ENCODE assay signal across 2 cellular contexts in the genomic region with DNA sequence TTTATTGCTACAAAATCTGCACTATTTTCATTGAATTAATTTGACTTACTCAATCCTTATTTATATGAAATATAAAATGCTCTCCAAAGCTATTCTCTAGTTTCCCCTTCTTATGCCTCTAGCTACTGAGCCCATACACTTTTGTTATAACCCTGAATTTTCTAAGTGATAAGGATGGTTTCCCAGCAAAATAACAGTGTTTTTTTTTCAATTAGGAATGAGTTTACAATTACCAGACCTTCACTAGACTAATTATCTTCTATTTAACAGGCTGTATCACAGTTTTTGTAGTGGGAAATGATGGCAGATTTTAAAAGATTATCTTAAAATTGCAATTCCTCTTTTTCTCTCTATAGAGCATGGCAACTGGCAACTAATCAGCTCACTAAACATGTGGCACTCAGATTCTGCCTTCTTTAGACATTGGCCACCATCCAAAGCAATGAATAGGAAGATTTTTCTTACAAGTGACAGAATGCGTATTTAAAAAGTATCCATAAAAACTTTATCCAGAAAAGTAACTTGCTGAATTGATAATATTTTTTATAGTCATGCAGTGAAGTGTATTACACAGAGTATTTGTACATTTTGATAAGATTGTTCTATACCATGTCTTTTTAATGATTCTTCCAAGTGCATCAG.
TF ChIP-seq lines count a peak whose summit lies in the region.

No MANE protein-coding gene starts in this region.

TF ChIP-seq in HEK293, 187 proteins besides CTCF, POLR2A, EP300 and RAD21 (continued from another document):
- TF ChIP-seq, protein P1, sequence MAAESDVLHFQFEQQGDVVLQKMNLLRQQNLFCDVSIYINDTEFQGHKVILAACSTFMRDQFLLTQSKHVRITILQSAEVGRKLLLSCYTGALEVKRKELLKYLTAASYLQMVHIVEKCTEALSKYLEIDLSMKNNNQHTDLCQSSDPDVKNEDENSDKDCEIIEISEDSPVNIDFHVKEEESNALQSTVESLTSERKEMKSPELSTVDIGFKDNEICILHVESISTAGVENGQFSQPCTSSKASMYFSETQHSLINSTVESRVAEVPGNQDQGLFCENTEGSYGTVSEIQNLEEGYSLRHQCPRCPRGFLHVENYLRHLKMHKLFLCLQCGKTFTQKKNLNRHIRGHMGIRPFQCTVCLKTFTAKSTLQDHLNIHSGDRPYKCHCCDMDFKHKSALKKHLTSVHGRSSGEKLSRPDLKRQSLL (tag by site-specific recombination; IDR thresholded peaks at IDR 0.05): no peak
TF ChIP-seq in HEK293: peak in this region for 1.

TF ChIP-seq in SK-N-SH, 30 proteins besides CTCF, POLR2A, EP300 and RAD21 (continued from another document):
- TF ChIP-seq POLR2AphosphoS5 (IDR thresholded peaks at IDR 0.05; ENCODE audit: low read depth, low read length): no peak
- TF ChIP-seq RXRA (IDR thresholded peaks at IDR 0.05; ENCODE audit: borderline replicate concordance, low read depth): no peak
- TF ChIP-seq, protein P2, sequence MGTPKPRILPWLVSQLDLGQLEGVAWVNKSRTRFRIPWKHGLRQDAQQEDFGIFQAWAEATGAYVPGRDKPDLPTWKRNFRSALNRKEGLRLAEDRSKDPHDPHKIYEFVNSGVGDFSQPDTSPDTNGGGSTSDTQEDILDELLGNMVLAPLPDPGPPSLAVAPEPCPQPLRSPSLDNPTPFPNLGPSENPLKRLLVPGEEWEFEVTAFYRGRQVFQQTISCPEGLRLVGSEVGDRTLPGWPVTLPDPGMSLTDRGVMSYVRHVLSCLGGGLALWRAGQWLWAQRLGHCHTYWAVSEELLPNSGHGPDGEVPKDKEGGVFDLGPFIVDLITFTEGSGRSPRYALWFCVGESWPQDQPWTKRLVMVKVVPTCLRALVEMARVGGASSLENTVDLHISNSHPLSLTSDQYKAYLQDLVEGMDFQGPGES (IDR thresholded peaks at IDR 0.05; ENCODE audit: low read depth, low read length): no peak
- TF ChIP-seq CHD2 (IDR thresholded peaks at IDR 0.05; ENCODE audit: low read length, partially characterized antibody): peak; percentile 18
- TF ChIP-seq RCOR1 (IDR thresholded peaks at IDR 0.05; ENCODE audit: low read length): peak; percentile 66; the same call in 1 of the 2 replicates
- peak; percentile 81 for TF ChIP-seq GATA2 (CRISPR knock-in tag; IDR thresholded peaks at IDR 0.05)
